Comparison of ENCODE assay signal across 10 cellular contexts in the genomic region with DNA sequence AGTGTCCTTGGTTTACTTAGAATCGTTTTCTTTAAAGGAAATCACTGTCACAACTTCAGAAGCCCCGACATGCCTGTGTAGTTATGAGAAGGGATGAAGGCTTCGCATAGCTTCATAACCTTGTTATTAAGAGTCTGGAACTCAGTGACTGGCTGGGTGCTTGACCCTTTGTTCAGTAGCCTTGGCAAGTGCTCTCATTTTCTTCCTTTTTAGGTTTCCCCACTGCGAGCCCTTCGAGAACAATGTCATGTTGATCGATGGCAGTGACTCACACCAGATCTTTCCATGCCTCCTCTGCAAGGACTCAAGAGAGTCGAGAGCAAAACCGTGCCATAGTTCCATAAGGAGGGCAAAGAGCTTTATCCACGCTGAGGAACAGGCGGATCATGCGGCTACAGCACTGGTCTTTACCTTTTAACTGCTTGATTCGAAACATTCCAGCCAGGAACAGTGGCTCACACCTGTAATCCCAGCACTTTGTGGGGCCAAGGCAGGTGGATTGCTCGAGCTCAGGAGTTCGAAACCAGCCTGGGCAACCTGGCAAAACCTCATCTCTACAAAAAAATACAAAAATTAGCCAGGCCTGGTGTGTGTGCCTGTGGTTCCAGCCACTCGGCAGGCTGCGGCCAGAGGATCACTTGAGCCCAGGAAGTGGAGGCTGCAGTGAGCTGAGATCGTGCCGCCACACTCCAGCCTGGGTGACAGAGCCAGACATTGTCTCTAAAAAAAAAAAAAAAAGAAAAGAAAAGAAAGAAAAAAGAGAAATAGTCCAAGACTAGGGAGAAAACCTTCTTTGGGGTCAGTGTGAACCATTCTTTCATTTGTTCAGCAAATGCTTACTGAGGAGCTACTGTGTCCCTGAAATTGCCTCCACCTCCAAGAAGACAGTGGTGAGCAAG.
DNase-seq lines count a peak whose midpoint lies in the region; ATAC-seq and TF ChIP-seq lines count a peak whose summit lies in the region.
"Had no signal": no experiment of that assay in that cellular context is flagged by ENCODE, and none has a peak within 500 bp of the region (broad histone marks: within the 10 kb centered on the region; RNA-seq: fewer than 3 reads in every experiment).

No MANE protein-coding gene starts in this region.

- H3K36me3 ChIP-seq in HUES6 (ENCODE audit: control insufficient read depth, insufficient read depth, low read length) (no peaks in the 10 kb centered on the region), brain microvascular endothelial cell (replicated peaks) (no peaks in the 10 kb centered on the region)
- H3K36me3 ChIP-seq in CD8-positive, alpha-beta memory T cell (ENCODE audit: insufficient read depth, low read length), result no peaks in the 10 kb centered on the region
- H3K36me3 ChIP-seq: neutrophil had no signal

- H3K27ac Mint-ChIP-seq in stimulated activated naive CD8-positive, alpha-beta T cell treated with anti-CD3 and anti-CD28 coated beads, Interleukin-15, amount 100 ng/mL, for 72 hours, result no peak overlapping the region
- peak overlapping the region in 1 of 8 donors; percentile 68 for H3K27ac Mint-ChIP-seq in CD8-positive, alpha-beta memory T cell
- H3K27ac Mint-ChIP-seq: activated B cell treated with CpG ODN at 0.5 μM for 24 hours had no signal

- ATAC-seq in left colon (peak; percentile 46), GM18502 (IDR thresholded peaks at IDR 0.05; ENCODE audit: poor library complexity, unreplicated experiment) (no peak), HG03565 (IDR thresholded peaks at IDR 0.05; ENCODE audit: unreplicated experiment) (no peak)
- ATAC-seq in stimulated activated naive CD8-positive, alpha-beta T cell treated with anti-CD3 and anti-CD28 coated beads, Interleukin-15, amount 100 ng/mL, for 72 hours, result no peak

- H3K4me3 Mint-ChIP-seq in stimulated activated naive CD8-positive, alpha-beta T cell treated with anti-CD3 and anti-CD28 coated beads, Interleukin-15, amount 100 ng/mL, for 72 hours, result peak overlapping the region; percentile 27 to 48
- peak overlapping the region in 3 of 7 donors; percentile 9 to 57 (median 35) for H3K4me3 Mint-ChIP-seq in CD8-positive, alpha-beta memory T cell
- H3K4me3 Mint-ChIP-seq: activated B cell treated with CpG ODN at 0.5 μM for 24 hours had no signal

- H3K27ac ChIP-seq in HUES6 (ENCODE audit: low read depth, low read length) (peak overlapping the region; percentile 66; the same call in 1 of the 2 replicates), brain microvascular endothelial cell (peak overlapping the region; percentile 86)
- H3K27ac ChIP-seq in CD8-positive, alpha-beta memory T cell (ENCODE audit: low read depth, low read length), result no peak overlapping the region
- H3K27ac ChIP-seq: neutrophil had no signal

- H3K27me3 Mint-ChIP-seq in stimulated activated naive CD8-positive, alpha-beta T cell treated with anti-CD3 and anti-CD28 coated beads, Interleukin-15, amount 100 ng/mL, for 72 hours, result peaks cover 38% of the 10 kb centered on the region
- H3K27me3 Mint-ChIP-seq in CD8-positive, alpha-beta memory T cell, result peaks cover 7 to 13% of the 10 kb centered on the region in 2 donors

- in situ Hi-C loops in brain microvascular endothelial cell (cut with HindIII; ENCODE audit: low pct_ligation_motif_present, low sequenced_read_pairs), result loop anchor here (25.0 kb wide), 1 partner anchor 191 kb away; a partner anchor contains a TSS

- peak overlapping the region; percentile 52 for H3K9ac ChIP-seq in HUES6 (ENCODE audit: low read length)

- H3K36me3 Mint-ChIP-seq in CD8-positive, alpha-beta memory T cell, result peaks cover 0 to 5% (median 0%) of the 10 kb centered on the region in 3 donors

- H3K9me3 ChIP-seq in HUES6 (ENCODE audit: control insufficient read depth, insufficient read depth, low read depth, low read length), result peaks cover 16% of the 10 kb centered on the region
- H3K9me3 ChIP-seq in CD8-positive, alpha-beta memory T cell (ENCODE audit: low read length), result no peaks in the 10 kb centered on the region
- H3K9me3 ChIP-seq: neutrophil had no signal

- peaks cover 17% of the 10 kb centered on the region for H3K4me1 Mint-ChIP-seq in stimulated activated naive CD8-positive, alpha-beta T cell treated with anti-CD3 and anti-CD28 coated beads, Interleukin-15, amount 100 ng/mL, for 72 hours
- H3K4me1 Mint-ChIP-seq in CD8-positive, alpha-beta memory T cell, result peaks cover 9 to 13% (median 10%) of the 10 kb centered on the region in 3 donors

- TF ChIP-seq CTCF in brain microvascular endothelial cell (IDR thresholded peaks at IDR 0.05; ENCODE audit: low read depth, low read length, missing control alignments), result no peak

- DNase-seq in brain microvascular endothelial cell (peak; percentile 71), left colon (peak; percentile 16 to 77)
- DNase-seq in stimulated activated naive CD8-positive, alpha-beta T cell treated with anti-CD3 and anti-CD28 coated beads, Interleukin-15, amount 100 ng/mL, for 72 hours, result no peak
- no peak for DNase-seq in CD8-positive, alpha-beta memory T cell
- DNase-seq in activated CD8-positive, alpha-beta memory T cell treated with anti-CD3 and anti-CD28 coated beads, Interleukin-2, amount 50 U/mL, for 4 hours, result no peak
- DNase-seq: activated B cell treated with CpG ODN at 0.5 μM for 24 hours had no signal

- H3K4me1 ChIP-seq in HUES6 (ENCODE audit: control insufficient read depth, insufficient read depth, low read length), result peaks cover 32% of the 10 kb centered on the region
- H3K4me1 ChIP-seq in CD8-positive, alpha-beta memory T cell (ENCODE audit: insufficient read depth, low read length), result no peaks in the 10 kb centered on the region

- H3K4me3 ChIP-seq in HUES6 (ENCODE audit: low read depth, low read length), result no peak overlapping the region
- no peak overlapping the region for H3K4me3 ChIP-seq in brain microvascular endothelial cell (ENCODE audit: low read depth, low read length)
- H3K4me3 ChIP-seq in CD8-positive, alpha-beta memory T cell (ENCODE audit: low read length), result no peak overlapping the region

- H3K27me3 ChIP-seq in HUES6 (ENCODE audit: control insufficient read depth, insufficient read depth, low read length) (no peaks in the 10 kb centered on the region), brain microvascular endothelial cell (replicated peaks) (no peaks in the 10 kb centered on the region)
- H3K27me3 ChIP-seq in CD8-positive, alpha-beta memory T cell (ENCODE audit: insufficient read depth, low read length, poor library complexity, severe bottlenecking), result no peaks in the 10 kb centered on the region

- intact Hi-C loops in left colon (cut with DNase I, micrococcal nuclease), result no loop called here

- CTCF ChIA-PET in CD8-positive, alpha-beta memory T cell (lab: Charles Lee), result interaction anchor here (1.2 kb wide), 1 partner anchor 13 kb away, joined by 3 read pairs; no protein-coding TSS in a partner anchor

- POLR2A ChIA-PET in CD8-positive, alpha-beta memory T cell (lab: Charles Lee), result interaction anchor here (0.7 kb wide), 1 partner anchor 64 kb away, joined by 3 read pairs; no protein-coding TSS in a partner anchor

- peaks cover 0 to 13% of the 10 kb centered on the region in 2 donors for H3K9me3 Mint-ChIP-seq in stimulated activated naive CD8-positive, alpha-beta T cell treated with anti-CD3 and anti-CD28 coated beads, Interleukin-15, amount 100 ng/mL, for 72 hours
- H3K9me3 Mint-ChIP-seq in CD8-positive, alpha-beta memory T cell, result peaks cover 0 to 4% (median 0%) of the 10 kb centered on the region in 5 donors

Comparison
In these comparisons a context has a peak if more than half of its experiments do, and no peak if none do; other contexts are left out.
1. DNase-seq: peak in brain microvascular endothelial cell (single experiment) and left colon (2 of 2); none in stimulated activated naive CD8-positive, alpha-beta T cell treated with anti-CD3 and anti-CD28 coated beads, Interleukin-15, amount 100 ng/mL, for 72 hours (0 of 2), CD8-positive, alpha-beta memory T cell (0 of 5) and activated CD8-positive, alpha-beta memory T cell treated with anti-CD3 and anti-CD28 coated beads, Interleukin-2, amount 50 U/mL, for 4 hours (single experiment).